12 cellular contexts compared by ENCODE assay signal in the genomic region with DNA sequence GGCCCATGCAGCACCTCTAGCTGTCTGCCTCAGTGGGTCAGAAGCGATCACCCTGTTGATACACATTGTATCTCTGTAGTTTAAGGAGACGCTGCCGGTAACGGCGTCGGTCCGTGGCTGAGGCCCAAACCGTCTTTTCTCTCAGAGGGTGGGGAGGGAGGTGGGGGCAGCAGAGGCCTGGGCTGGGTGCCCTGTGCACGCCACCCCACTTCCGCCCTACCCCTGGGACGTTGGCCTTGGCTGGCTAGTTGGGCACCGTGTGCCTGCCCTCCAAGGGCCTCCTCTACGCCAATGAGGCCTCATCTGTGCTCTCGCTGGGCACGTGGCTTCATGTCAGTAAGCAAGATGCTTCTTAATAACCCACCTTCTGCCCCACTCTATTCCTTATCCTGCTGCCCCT. TPM values are rescaled to one million over a fixed set of nuclear protein-coding genes. Genes with fewer than 3 reads are reported as not detected.
A peak's percentile ranks its signal among the peaks of the same experiment; 100 is the strongest.
DNase-seq lines count a peak whose midpoint lies in the region; ATAC-seq and TF ChIP-seq lines count a peak whose summit lies in the region.
"Had no signal": no experiment of that assay in that cellular context is flagged by ENCODE, and none has a peak within 500 bp of the region (broad histone marks: within the 10 kb centered on the region; RNA-seq: fewer than 3 reads in every experiment).

No MANE protein-coding gene starts in this region.

- peak overlapping the region; percentile 81 for H3K27ac Mint-ChIP-seq in T-helper 2 cell treated with Interferon-gamma antibody and Interleukin-4, amounts not matched to agents 5 μg/mL and 100 μg/mL, for 36 hours
- peak overlapping the region; percentile 50 for H3K27ac Mint-ChIP-seq in endothelial cell (ENCODE audit: unreplicated experiment)

- no peaks in the 10 kb centered on the region for H3K9me2 ChIP-seq in PC-9 (ENCODE audit: insufficient read depth)

- no peak overlapping the region for H3K4me3 Mint-ChIP-seq in T-helper 2 cell treated with Interferon-gamma antibody and Interleukin-4, amounts not matched to agents 5 μg/mL and 100 μg/mL, for 36 hours
- H3K4me3 Mint-ChIP-seq in endothelial cell (ENCODE audit: unreplicated experiment), result no peak overlapping the region

- no TSS peak for BruUV-seq in PC-9 (replicated peaks; lab: Mats Ljungman, UMichigan)

- no peak for TF ChIP-seq CTCF in PC-9 (conservative IDR thresholded peaks at IDR 0.05)
- TF ChIP-seq CTCF in endothelial cell (IDR thresholded peaks at IDR 0.05; ENCODE audit: unreplicated experiment), result no peak

- peak overlapping the region; percentile 62 for H3K4me2 ChIP-seq in PC-9

- H3K79me2 ChIP-seq in PC-9 (ENCODE audit: low read depth), result peaks cover 34% of the 10 kb centered on the region

- CTCF ChIA-PET in PC-9 (lab: Charles Lee), result no interaction called here

- no peaks in the 10 kb centered on the region for H3K27me3 Mint-ChIP-seq in T-helper 2 cell treated with Interferon-gamma antibody and Interleukin-4, amounts not matched to agents 5 μg/mL and 100 μg/mL, for 36 hours (ENCODE audit: low read depth)
- peaks cover 1% of the 10 kb centered on the region for H3K27me3 Mint-ChIP-seq in endothelial cell (ENCODE audit: unreplicated experiment)

- peaks cover 25% of the 10 kb centered on the region for H3K36me3 ChIP-seq in PC-9 (ENCODE audit: low read depth)

- H3K27me3 ChIP-seq in PC-9 (ENCODE audit: insufficient read depth, low read depth), result no peaks in the 10 kb centered on the region

- H3K4me1 ChIP-seq in PC-9 (replicated peaks; ENCODE audit: insufficient read depth), result peaks cover 63% of the 10 kb centered on the region

- no peak overlapping the region for H2AFZ ChIP-seq in PC-9

- no peaks in the 10 kb centered on the region for H3K9me3 ChIP-seq in PC-9 (ENCODE audit: insufficient read depth, low read depth)

- H3K27ac ChIP-seq in PC-9 (peak overlapping the region; percentile 42), skin epidermis (peak overlapping the region in 13 of 21 experiments; percentile 41 to 99 (median 84))

- peaks cover 48% of the 10 kb centered on the region for H3K36me3 Mint-ChIP-seq in T-helper 2 cell treated with Interferon-gamma antibody and Interleukin-4, amounts not matched to agents 5 μg/mL and 100 μg/mL, for 36 hours (ENCODE audit: low read depth)
- H3K36me3 Mint-ChIP-seq in endothelial cell (ENCODE audit: low read depth, unreplicated experiment), result peaks cover 18% of the 10 kb centered on the region

- H3K4me1 Mint-ChIP-seq in T-helper 2 cell treated with Interferon-gamma antibody and Interleukin-4, amounts not matched to agents 5 μg/mL and 100 μg/mL, for 36 hours (ENCODE audit: low read depth), result peaks cover 29% of the 10 kb centered on the region
- H3K4me1 Mint-ChIP-seq in endothelial cell (ENCODE audit: unreplicated experiment), result peaks cover 14% of the 10 kb centered on the region

- H4K20me1 ChIP-seq in PC-9 (ENCODE audit: insufficient read depth), result no peaks in the 10 kb centered on the region

- H3K9me3 Mint-ChIP-seq in T-helper 2 cell treated with Interferon-gamma antibody and Interleukin-4, amounts not matched to agents 5 μg/mL and 100 μg/mL, for 36 hours, result no peaks in the 10 kb centered on the region
- no peaks in the 10 kb centered on the region for H3K9me3 Mint-ChIP-seq in endothelial cell (ENCODE audit: unreplicated experiment)

- ATAC-seq in HG03354 (IDR thresholded peaks at IDR 0.05; ENCODE audit: poor library complexity, severe bottlenecking, unreplicated experiment), result no peak

- peaks cover 64% of the 10 kb centered on the region for H3F3A ChIP-seq in PC-9 (ENCODE audit: insufficient read depth, low read depth)

- intact Hi-C loops in PC-9 (cut with micrococcal nuclease; ENCODE audit: unreplicated experiment), result no loop called here

- POLR2A ChIA-PET in PC-9 (lab: Charles Lee; ENCODE audit: unreplicated experiment), result interaction anchor here (0.6 to 0.7 kb wide), 3 partner anchors 12 to 1001 kb away, joined by 3 to 7 read pairs (median 4); a partner anchor contains a TSS

- H3K4me3 ChIP-seq in PC-9 (no peak overlapping the region), skin epidermis (no peak overlapping the region)

- no peak for DNase-seq in T-helper 2 cell treated with Interferon-gamma antibody and Interleukin-4, amounts not matched to agents 5 μg/mL and 100 μg/mL, for 36 hours (ENCODE audit: low spot score)
- DNase-seq in T-helper 2 cell, result no peak
- DNase-seq in PC-9, result no peak
- DNase-seq in endothelial cell (ENCODE audit: low spot score), result no peak
- no peak for DNase-seq in NCI-H1105 (lab: John Stamatoyannopoulos, UW)
- DNase-seq in cerebellar cortex (ENCODE audit: low spot score), result no peak
- DNase-seq: 8988T, cerebellar nuclear complex, DMS 273 treated with DMSO at 0.1 percent for 48 hours, substantia nigra had no signal

RNA-seq across cellular contexts. Expression of a gene that starts 9.4 kb away (rescaled TPM):
- total RNA-seq in PC-9 (2021) (18.7 and 18.9 TPM in 2 replicates), endothelial cell (ENCODE audit: unreplicated experiment) (5.4 TPM)

RNA-seq across cellular contexts. Expression of a gene that starts 30.8 kb away (rescaled TPM):
- total RNA-seq in PC-9 (2021), result 72.3 and 88.7 TPM in 2 replicates
- total RNA-seq in endothelial cell (ENCODE audit: unreplicated experiment), result 50.6 TPM
